ENCODE assay signal across 23 cellular contexts in the genomic region with DNA sequence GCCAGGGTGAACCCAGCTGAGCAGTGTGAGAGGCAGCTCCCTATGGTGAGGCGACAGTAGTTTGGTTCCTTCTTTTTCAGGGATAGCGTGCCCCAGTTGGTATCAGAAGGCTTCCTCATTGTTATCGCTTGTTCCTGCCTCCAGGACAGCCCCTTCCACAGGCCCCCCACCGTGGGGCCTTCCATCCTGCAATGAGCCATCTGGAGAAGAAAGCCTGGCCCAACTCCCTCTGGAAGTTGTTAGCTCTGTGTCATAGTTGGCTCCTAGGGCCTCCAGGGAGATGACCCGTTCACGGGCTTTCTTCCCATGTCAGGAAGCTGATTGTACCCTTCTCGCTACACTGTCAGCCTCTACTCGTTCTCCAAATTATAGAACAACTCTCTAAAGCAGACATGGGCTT.
"Had no signal": no experiment of that assay in that cellular context is flagged by ENCODE, and none has a peak within 500 bp of the region (broad histone marks: within the 10 kb centered on the region; RNA-seq: fewer than 3 reads in every experiment).

No MANE protein-coding gene starts in this region.

- H3K4me1 ChIP-seq: breast epithelium, heart left ventricle, left lung, lower lobe of right lung, right lobe of liver, tibial nerve had no signal

- H3K9me3 Mint-ChIP-seq: activated B cell treated with CpG ODN at 0.5 μM for 24 hours; activated naive CD4-positive, alpha-beta T cell treated with anti-CD3 and anti-CD28 coated beads, Interleukin-2, amount 50 U/mL, for 24 hours; activated naive CD8-positive, alpha-beta T cell treated with anti-CD3 and anti-CD28 coated beads, Interleukin-2, amount 50 U/mL, for 24 hours; activated T-helper 2 cell treated with anti-CD3 and anti-CD28 coated beads, Interferon-gamma antibody, Interleukin-2, Interleukin-4, amounts not matched to agents 10 μg/mL and 5 μg/mL and 100 μg/mL, durations not matched to agents 14 hours and 24 hours and 36 hours; nephron had no signal

- ATAC-seq: activated CD4-positive, alpha-beta T cell treated with anti-CD3 and anti-CD28 coated beads for 36 hours; activated CD8-positive, alpha-beta memory T cell treated with anti-CD3 and anti-CD28 coated beads, Interleukin-2, amount 10 ng/mL, durations not matched to agents 7 days and 5 days; activated CD8-positive, alpha-beta T cell treated with anti-CD3 and anti-CD28 coated beads, Interleukin-2, amount 10 ng/mL, durations not matched to agents 7 days and 5 days; activated naive CD8-positive, alpha-beta T cell treated with anti-CD3 and anti-CD28 coated beads, Interleukin-2, amount 50 U/mL, for 24 hours; heart left ventricle; left lung; lower lobe of right lung; right lobe of liver had no signal

- H3K27me3 ChIP-seq: breast epithelium, left lung, neutrophil, right lobe of liver, tibial nerve had no signal

- H3K4me1 Mint-ChIP-seq: activated B cell treated with CpG ODN at 0.5 μM for 24 hours; activated CD4-positive, alpha-beta T cell treated with anti-CD3 and anti-CD28 coated beads for 36 hours; activated CD8-positive, alpha-beta memory T cell treated with anti-CD3 and anti-CD28 coated beads, Interleukin-2, amount 10 ng/mL, durations not matched to agents 7 days and 5 days; activated naive CD4-positive, alpha-beta T cell treated with anti-CD3 and anti-CD28 coated beads, Interleukin-2, amount 50 U/mL, for 24 hours; activated naive CD8-positive, alpha-beta T cell treated with anti-CD3 and anti-CD28 coated beads, Interleukin-2, amount 50 U/mL, for 24 hours had no signal

- H3K27ac Mint-ChIP-seq: activated B cell treated with CpG ODN at 0.5 μM for 24 hours; activated CD4-positive, alpha-beta T cell treated with anti-CD3 and anti-CD28 coated beads for 36 hours; activated CD8-positive, alpha-beta memory T cell treated with anti-CD3 and anti-CD28 coated beads, Interleukin-2, amount 10 ng/mL, durations not matched to agents 7 days and 5 days; activated CD8-positive, alpha-beta T cell treated with anti-CD3 and anti-CD28 coated beads, Interleukin-2, amount 10 ng/mL, durations not matched to agents 7 days and 5 days; activated naive CD4-positive, alpha-beta T cell treated with anti-CD3 and anti-CD28 coated beads, Interleukin-2, amount 50 U/mL, for 24 hours; activated naive CD8-positive, alpha-beta T cell treated with anti-CD3 and anti-CD28 coated beads, Interleukin-2, amount 50 U/mL, for 24 hours; activated T-helper 2 cell treated with anti-CD3 and anti-CD28 coated beads, Interferon-gamma antibody, Interleukin-2, Interleukin-4, amounts not matched to agents 10 μg/mL and 5 μg/mL and 100 μg/mL, durations not matched to agents 14 hours and 24 hours and 36 hours; nephron had no signal

- DNase-seq: activated B cell treated with CpG ODN at 0.5 μM for 24 hours; activated CD4-positive, alpha-beta T cell treated with anti-CD3 and anti-CD28 coated beads for 36 hours; activated CD8-positive, alpha-beta memory T cell treated with anti-CD3 and anti-CD28 coated beads, Interleukin-2, amount 10 ng/mL, durations not matched to agents 7 days and 5 days; activated CD8-positive, alpha-beta T cell treated with anti-CD3 and anti-CD28 coated beads, Interleukin-2, amount 10 ng/mL, durations not matched to agents 7 days and 5 days; activated naive CD8-positive, alpha-beta T cell treated with anti-CD3 and anti-CD28 coated beads, Interleukin-2, amount 50 U/mL, for 24 hours; activated T-cell treated with anti-CD3 and anti-CD28 coated beads, Interleukin-2, amount 50 U/mL, for 48 hours; amygdala; central memory CD4-positive, alpha-beta T cell; foreskin fibroblast; heart left ventricle; hypothalamus; kidney glomerular epithelial cell; lower lobe of right lung; right lobe of liver; stimulated activated CD4-positive, alpha-beta T cell treated with anti-CD3 and anti-CD28 coated beads, Interleukin-2, amount 100 ng/mL, for 48 hours; stimulated activated naive CD4-positive, alpha-beta T cell treated with Interleukin-2 at 50 U/mL for 16 hours had no signal

- H3K36me3 Mint-ChIP-seq: activated CD8-positive, alpha-beta memory T cell treated with anti-CD3 and anti-CD28 coated beads, Interleukin-2, amount 10 ng/mL, durations not matched to agents 7 days and 5 days; activated naive CD4-positive, alpha-beta T cell treated with anti-CD3 and anti-CD28 coated beads, Interleukin-2, amount 50 U/mL, for 24 hours had no signal

- H3K36me3 ChIP-seq: breast epithelium, heart left ventricle, left lung, lower lobe of right lung, neutrophil, right lobe of liver, tibial nerve had no signal

- H3K4me3 Mint-ChIP-seq: activated B cell treated with CpG ODN at 0.5 μM for 24 hours; activated CD4-positive, alpha-beta T cell treated with anti-CD3 and anti-CD28 coated beads for 36 hours; activated CD8-positive, alpha-beta memory T cell treated with anti-CD3 and anti-CD28 coated beads, Interleukin-2, amount 10 ng/mL, durations not matched to agents 7 days and 5 days; activated CD8-positive, alpha-beta T cell treated with anti-CD3 and anti-CD28 coated beads, Interleukin-2, amount 10 ng/mL, durations not matched to agents 7 days and 5 days; activated naive CD4-positive, alpha-beta T cell treated with anti-CD3 and anti-CD28 coated beads, Interleukin-2, amount 50 U/mL, for 24 hours; activated naive CD8-positive, alpha-beta T cell treated with anti-CD3 and anti-CD28 coated beads, Interleukin-2, amount 50 U/mL, for 24 hours; nephron had no signal

- H3K4me3 ChIP-seq: breast epithelium, heart left ventricle, left lung, lower lobe of right lung, right lobe of liver, tibial nerve had no signal

- H3K9me3 ChIP-seq: breast epithelium, heart left ventricle, left lung, lower lobe of right lung, neutrophil, right lobe of liver, tibial nerve had no signal

- H3K27ac ChIP-seq: breast epithelium, heart left ventricle, left lung, lower lobe of right lung, neutrophil, right lobe of liver, tibial nerve had no signal
